ENCODE assay signal across 8 cellular contexts in genomic region chr9:91798273-91799112, GRCh38.
A peak's percentile ranks its signal among the peaks of the same experiment; 100 is the strongest.
DNase-seq lines count a peak whose midpoint lies in the region; ATAC-seq and TF ChIP-seq lines count a peak whose summit lies in the region.
"Not testable (repeated sequence)": the region's sequence is repeated elsewhere in the genome, so short reads cannot be mapped to it uniquely, and the experiment has no call there.

No MANE protein-coding gene starts in this region.

- intact Hi-C loops in CD8-positive, alpha-beta T cell (cut with DNase I, micrococcal nuclease) = loop anchor here in 1 of 2 experiments (5.0 kb wide), 1 partner anchor 319 kb away; the partner anchor contains the start of gene SPTLC1
- intact Hi-C loops in dendritic cell treated with granulocyte-macrophage colony-stimulating factor and Interleukin-4, amounts not matched to agents 40 ng/mL and 50 ng/mL, for 4 days (cut with micrococcal nuclease) = not testable (repeated sequence)

- POLR2A ChIA-PET in CD8-positive, alpha-beta T cell (lab: Charles Lee) = not testable (repeated sequence)
- POLR2A ChIA-PET in activated CD4-positive, alpha-beta memory T cell treated with anti-CD3 and anti-CD28 coated beads, Interleukin-2, amount 10 ng/mL, durations not matched to agents 7 days and 5 days (lab: Charles Lee) = interaction anchor here (0.6 to 1.1 kb wide), 3 partner anchors 9 to 109 kb away, joined by 3 to 4 read pairs (median 3); no protein-coding TSS in a partner anchor

- not testable (repeated sequence) for H3K27me3 ChIP-seq in CD8-positive, alpha-beta T cell (ENCODE audit: insufficient read depth, low read length)

- not testable (repeated sequence) for H3K4me1 ChIP-seq in CD8-positive, alpha-beta T cell (ENCODE audit: insufficient read depth, low read length)

- CTCF ChIA-PET in CD8-positive, alpha-beta T cell (lab: Charles Lee) = not testable (repeated sequence)
- CTCF ChIA-PET in activated CD4-positive, alpha-beta memory T cell treated with anti-CD3 and anti-CD28 coated beads, Interleukin-2, amount 10 ng/mL, durations not matched to agents 7 days and 5 days (lab: Charles Lee) = interaction anchor here (1.4 kb wide), 1 partner anchor 152 kb away, joined by 4 read pairs; the partner anchor contains the start of gene ROR2

- H3K36me3 ChIP-seq in CD8-positive, alpha-beta T cell (ENCODE audit: insufficient read depth, low read length) = not testable (repeated sequence)

- not testable (repeated sequence) for H3K9me3 ChIP-seq in CD8-positive, alpha-beta T cell (ENCODE audit: low read length)

- H3K4me3 Mint-ChIP-seq in CD8-positive, alpha-beta T cell = peak overlapping the region; percentile 50
- H3K4me3 Mint-ChIP-seq in activated CD4-positive, alpha-beta memory T cell treated with anti-CD3 and anti-CD28 coated beads, Interleukin-2, amount 10 ng/mL, durations not matched to agents 7 days and 5 days = peak overlapping the region; percentile 52
- H3K4me3 Mint-ChIP-seq in dendritic cell treated with granulocyte-macrophage colony-stimulating factor and Interleukin-4, amounts not matched to agents 40 ng/mL and 50 ng/mL, for 4 days = peak overlapping the region; percentile 11
- peak overlapping the region; percentile 27 for H3K4me3 Mint-ChIP-seq in stimulated activated naive CD8-positive, alpha-beta T cell treated with anti-CD3 and anti-CD28 coated beads, Interleukin-15, Interleukin-2, amounts not matched to agents 100 ng/mL and 50 ng/mL, for 24 hours

- peak; percentile 72 for ATAC-seq in CD8-positive, alpha-beta T cell

- not testable (repeated sequence) for H3K27me3 Mint-ChIP-seq in CD8-positive, alpha-beta T cell (ENCODE audit: low read depth); activated CD4-positive, alpha-beta memory T cell treated with anti-CD3 and anti-CD28 coated beads, Interleukin-2, amount 10 ng/mL, durations not matched to agents 7 days and 5 days; dendritic cell treated with granulocyte-macrophage colony-stimulating factor and Interleukin-4, amounts not matched to agents 40 ng/mL and 50 ng/mL, for 4 days; stimulated activated naive CD8-positive, alpha-beta T cell treated with anti-CD3 and anti-CD28 coated beads, Interleukin-15, Interleukin-2, amounts not matched to agents 100 ng/mL and 50 ng/mL, for 24 hours

- not testable (repeated sequence) for H3K36me3 Mint-ChIP-seq in CD8-positive, alpha-beta T cell; activated CD4-positive, alpha-beta memory T cell treated with anti-CD3 and anti-CD28 coated beads, Interleukin-2, amount 10 ng/mL, durations not matched to agents 7 days and 5 days (ENCODE audit: low read depth); dendritic cell treated with granulocyte-macrophage colony-stimulating factor and Interleukin-4, amounts not matched to agents 40 ng/mL and 50 ng/mL, for 4 days (ENCODE audit: low read depth); stimulated activated naive CD8-positive, alpha-beta T cell treated with anti-CD3 and anti-CD28 coated beads, Interleukin-15, Interleukin-2, amounts not matched to agents 100 ng/mL and 50 ng/mL, for 24 hours (ENCODE audit: low read depth)

- H3K4me3 ChIP-seq in CD8-positive, alpha-beta T cell (ENCODE audit: low read depth, low read length) = not testable (repeated sequence)

- peak overlapping the region; percentile 45 for H3K27ac ChIP-seq in CD8-positive, alpha-beta T cell (ENCODE audit: low read depth, low read length)

- peak overlapping the region; percentile 91 for H3K27ac Mint-ChIP-seq in CD8-positive, alpha-beta T cell
- peak overlapping the region; percentile 91 for H3K27ac Mint-ChIP-seq in activated CD4-positive, alpha-beta memory T cell treated with anti-CD3 and anti-CD28 coated beads, Interleukin-2, amount 10 ng/mL, durations not matched to agents 7 days and 5 days
- peak overlapping the region; percentile 81 for H3K27ac Mint-ChIP-seq in dendritic cell treated with granulocyte-macrophage colony-stimulating factor and Interleukin-4, amounts not matched to agents 40 ng/mL and 50 ng/mL, for 4 days
- peak overlapping the region; percentile 66 for H3K27ac Mint-ChIP-seq in stimulated activated naive CD8-positive, alpha-beta T cell treated with anti-CD3 and anti-CD28 coated beads, Interleukin-15, Interleukin-2, amounts not matched to agents 100 ng/mL and 50 ng/mL, for 24 hours

- not testable (repeated sequence) for TF ChIP-seq CTCF in CD8-positive, alpha-beta T cell (IDR thresholded peaks at IDR 0.05)

- DNase-seq in CD8-positive, alpha-beta T cell = peak; percentile 10 to 80 (median 41)
- DNase-seq in OCI-M1 (lab: John Stamatoyannopoulos, UW) (peak; percentile 13), mesenteric fat pad (ENCODE audit: low spot score) (peak; percentile 43)
- DNase-seq in activated CD4-positive, alpha-beta memory T cell treated with anti-CD3 and anti-CD28 coated beads, Interleukin-2, amount 10 ng/mL, durations not matched to agents 7 days and 5 days = peak; percentile 84
- peak; percentile 78 for DNase-seq in activated effector memory CD4-positive, alpha-beta T cell treated with anti-CD3 and anti-CD28 coated beads, Interleukin-2, amount 50 U/mL, for 16 hours
- peak; percentile 41 for DNase-seq in stimulated activated CD4-positive, alpha-beta T cell treated with anti-CD3 and anti-CD28 coated beads, Interleukin-2, amount 100 ng/mL, for 4 hours (ENCODE audit: low read depth)

- H3K4me1 Mint-ChIP-seq in CD8-positive, alpha-beta T cell (ENCODE audit: low read depth) = peaks cover 16% of the 10 kb centered on the region
- H3K4me1 Mint-ChIP-seq in activated CD4-positive, alpha-beta memory T cell treated with anti-CD3 and anti-CD28 coated beads, Interleukin-2, amount 10 ng/mL, durations not matched to agents 7 days and 5 days = peaks cover 39% of the 10 kb centered on the region
- H3K4me1 Mint-ChIP-seq in dendritic cell treated with granulocyte-macrophage colony-stimulating factor and Interleukin-4, amounts not matched to agents 40 ng/mL and 50 ng/mL, for 4 days (ENCODE audit: low read depth) = peaks cover 25% of the 10 kb centered on the region
- peaks cover 18% of the 10 kb centered on the region for H3K4me1 Mint-ChIP-seq in stimulated activated naive CD8-positive, alpha-beta T cell treated with anti-CD3 and anti-CD28 coated beads, Interleukin-15, Interleukin-2, amounts not matched to agents 100 ng/mL and 50 ng/mL, for 24 hours (ENCODE audit: low read depth)

- H3K9me3 Mint-ChIP-seq in CD8-positive, alpha-beta T cell; activated CD4-positive, alpha-beta memory T cell treated with anti-CD3 and anti-CD28 coated beads, Interleukin-2, amount 10 ng/mL, durations not matched to agents 7 days and 5 days; dendritic cell treated with granulocyte-macrophage colony-stimulating factor and Interleukin-4, amounts not matched to agents 40 ng/mL and 50 ng/mL, for 4 days; stimulated activated naive CD8-positive, alpha-beta T cell treated with anti-CD3 and anti-CD28 coated beads, Interleukin-15, Interleukin-2, amounts not matched to agents 100 ng/mL and 50 ng/mL, for 24 hours: not testable (repeated sequence)

Comparison
In these comparisons a context has a peak if more than half of its experiments do, and no peak if none do; other contexts are left out.
1. DNase-seq: peak in every context shown above with its lines; median percentile 84 in activated CD4-positive, alpha-beta memory T cell treated with anti-CD3 and anti-CD28 coated beads, Interleukin-2, amount 10 ng/mL, durations not matched to agents 7 days and 5 days; 78 in activated effector memory CD4-positive, alpha-beta T cell treated with anti-CD3 and anti-CD28 coated beads, Interleukin-2, amount 50 U/mL, for 16 hours; 43 in mesenteric fat pad; 41 in CD8-positive, alpha-beta T cell; 41 in stimulated activated CD4-positive, alpha-beta T cell treated with anti-CD3 and anti-CD28 coated beads, Interleukin-2, amount 100 ng/mL, for 4 hours; 13 in OCI-M1.